Comparison of ENCODE assay signal across 27 cellular contexts in genomic region chr12:125360540-125360939, GRCh38.
"Had no signal": no experiment of that assay in that cellular context is flagged by ENCODE, and none has a peak within 500 bp of the region (broad histone marks: within the 10 kb centered on the region; RNA-seq: fewer than 3 reads in every experiment).

No MANE protein-coding gene starts in this region.

- H3K4me3 ChIP-seq: stomach, suprapubic skin, testis, thoracic aorta, thyroid gland, tibial artery, tibial nerve, transverse colon, upper lobe of left lung, upper lobe of right lung, uterus, vagina had no signal

- ATAC-seq: stimulated activated effector memory CD8-positive, alpha-beta T cell treated with anti-CD3 and anti-CD28 coated beads, Interleukin-12 subunit alpha, Interleukin-12 subunit beta, amount 100 ng/mL, for 72 hours; stimulated activated memory B cell treated with anti-CD40 and anti-IgM and Interleukin-4, amounts not matched to agents 10 μg/mL and 1 μg/mL and 100 μg/mL, for 72 hours; stimulated activated naive B cell treated with anti-CD40 and anti-IgM and Interleukin-4, amounts not matched to agents 10 μg/mL and 1 μg/mL and 100 μg/mL, for 72 hours; stimulated activated naive CD8-positive, alpha-beta T cell treated with anti-CD3 and anti-CD28 coated beads, Interleukin-15, amount 100 ng/mL, for 72 hours; stimulated activated naive CD8-positive, alpha-beta T cell treated with anti-CD3 and anti-CD28 coated beads, Interleukin-15, Interleukin-2, amounts not matched to agents 100 U/mL and 50 U/mL, for 24 hours; upper lobe of right lung had no signal

- H3K4me1 ChIP-seq: stomach, suprapubic skin, testis, thyroid gland, tibial artery, tibial nerve, transverse colon, upper lobe of left lung, upper lobe of right lung, uterus, vagina had no signal

- H3K36me3 ChIP-seq: stomach, suprapubic skin, thoracic aorta, thyroid gland, tibial artery, tibial nerve, transverse colon, upper lobe of left lung, upper lobe of right lung, uterus, vagina had no signal

- H3K9me3 ChIP-seq: stomach, testis, thoracic aorta, thyroid gland, tibial nerve, transverse colon, upper lobe of left lung, upper lobe of right lung, uterus, vagina had no signal

- DNase-seq: stimulated activated CD4-positive, alpha-beta T cell treated with anti-CD3 and anti-CD28 coated beads, Interleukin-2, amount 100 ng/mL, for 48 hours; stimulated activated CD4-positive, alpha-beta T cell treated with anti-CD3 and anti-CD28 coated beads, Interleukin-4, amount 100 ng/mL, for 1 hour; stimulated activated CD4-positive, alpha-beta T cell treated with anti-CD3 and anti-CD28 coated beads, Interleukin-4, amount 100 ng/mL, for 24 hours; stimulated activated CD4-positive, alpha-beta T cell treated with anti-CD3 and anti-CD28 coated beads, Interleukin-4, amount 100 ng/mL, for 4 hours; stimulated activated CD8-positive, alpha-beta memory T cell treated with anti-CD3 and anti-CD28 coated beads, Interleukin-4, amount 100 ng/mL, for 48 hours; stimulated activated naive B cell treated with anti-CD40 and anti-IgM and Interleukin-4, amounts not matched to agents 10 μg/mL and 1 μg/mL and 100 μg/mL, for 72 hours; stimulated activated naive CD4-positive, alpha-beta T cell; stimulated activated naive CD4-positive, alpha-beta T cell treated with Interleukin-2 at 50 U/mL for 16 hours; stimulated activated naive CD8-positive, alpha-beta T cell treated with anti-CD3 and anti-CD28 coated beads, Interleukin-15, amount 100 ng/mL, for 72 hours; stimulated activated naive CD8-positive, alpha-beta T cell treated with anti-CD3 and anti-CD28 coated beads, Interleukin-15, Interleukin-2, amounts not matched to agents 100 U/mL and 50 U/mL, for 24 hours; stomach; substantia nigra; testis; thyroid gland; tibial artery; transverse colon; trophoblast cell; upper lobe of right lung; uterus had no signal

- H3K27me3 ChIP-seq: stomach, suprapubic skin, testis, thyroid gland, tibial artery, tibial nerve, transverse colon, upper lobe of left lung, upper lobe of right lung, uterus, vagina had no signal

- H3K27ac ChIP-seq: stomach, suprapubic skin, testis, thoracic aorta, thyroid gland, tibial artery, tibial nerve, transverse colon, upper lobe of left lung, upper lobe of right lung, uterus, vagina had no signal

- FAIRE-seq: urothelium cell line had no signal
